6 cellular contexts compared by ENCODE assay signal in genomic region chr19:1250374-1251232, GRCh38. TPM values are rescaled to one million over a fixed set of nuclear protein-coding genes. Genes with fewer than 3 reads are reported as not detected.
DNase-seq lines count a peak whose midpoint lies in the region; ATAC-seq lines count a peak whose summit lies in the region.

No MANE protein-coding gene starts in this region.

- peaks cover 15% of the 10 kb centered on the region for H3K4me1 ChIP-seq in right cardiac atrium (ENCODE audit: control insufficient read depth, insufficient read depth, low read length)

- WGBS in right cardiac atrium = 1% methylated on average over 93 of the region's 97 CpGs

- peak overlapping the region; percentile 68 for H3K4me3 ChIP-seq in right cardiac atrium (ENCODE audit: low read length)

- DNase-seq in stimulated activated CD4-positive, alpha-beta T cell treated with anti-CD3 and anti-CD28 coated beads, Interleukin-15, amount 100 ng/mL, for 24 hours = peak; percentile 56
- no peak for DNase-seq in stimulated activated CD4-positive, alpha-beta T cell treated with anti-CD3 and anti-CD28 coated beads, Interleukin-1b, Interleukin-23, amount 100 ng/mL, for 48 hours
- DNase-seq in activated T-cell treated with anti-CD3 and anti-CD28 coated beads for 4 hours (peak; percentile 39), right cardiac atrium (peak; percentile 68 to 89 (median 88))
- peak; percentile 35 for DNase-seq in stimulated activated naive CD4-positive, alpha-beta T cell treated with Interleukin-2 at 50 U/mL for 16 hours (lab: John Stamatoyannopoulos, UW)

- no peaks in the 10 kb centered on the region for H3K9me3 ChIP-seq in right cardiac atrium (ENCODE audit: control insufficient read depth, low read length)

- no peak for ATAC-seq in right cardiac atrium
- ATAC-seq in HG02571 (IDR thresholded peaks at IDR 0.05; ENCODE audit: unreplicated experiment) = no peak

- H3K27me3 ChIP-seq in right cardiac atrium (ENCODE audit: control insufficient read depth, insufficient read depth) = no peaks in the 10 kb centered on the region

- H3K27ac ChIP-seq in right cardiac atrium (ENCODE audit: low read length) = peak overlapping the region; percentile 98

- intact Hi-C loops in right cardiac atrium (cut with DNase I) = no loop called here

RNA-seq across cellular contexts. Expression of gene MIDN, which starts 2.2 kb away (rescaled TPM):
- 100 to 1,000 TPM in 1 of 4 donors, 10 to 100 TPM in 3; 50.2 to 123 (median 62.4) TPM for total RNA-seq in right cardiac atrium
- polyA plus RNA-seq in right cardiac atrium = 45.6 TPM

RNA-seq across cellular contexts. Expression of gene ATP5F1D, which starts 9.1 kb away (rescaled TPM):
- total RNA-seq in right cardiac atrium = 100 to 1,000 TPM; 490 to 706 (median 622) TPM
- 660 TPM for polyA plus RNA-seq in right cardiac atrium

RNA-seq across cellular contexts. Expression of gene CBARP, which starts 12.8 kb away (rescaled TPM):
- 1 to 10 TPM in 3 of 4 donors, under 1 TPM in 1; 0.89 to 2.2 (median 1.5) TPM for total RNA-seq in right cardiac atrium
- 0.97 TPM for polyA plus RNA-seq in right cardiac atrium

RNA-seq across cellular contexts. Expression of gene CIRBP, which starts 18.5 kb away (rescaled TPM):
- total RNA-seq in right cardiac atrium = 100 to 1,000 TPM; 288 to 417 (median 333) TPM
- 370 TPM for polyA plus RNA-seq in right cardiac atrium

RNA-seq across cellular contexts. Expression of gene FAM174C, which starts 24.7 kb away (rescaled TPM):
- total RNA-seq in right cardiac atrium = 10 to 100 TPM; 15.9 to 18.1 (median 17.0) TPM
- polyA plus RNA-seq in right cardiac atrium = 25.3 TPM
